In the genomic region with DNA sequence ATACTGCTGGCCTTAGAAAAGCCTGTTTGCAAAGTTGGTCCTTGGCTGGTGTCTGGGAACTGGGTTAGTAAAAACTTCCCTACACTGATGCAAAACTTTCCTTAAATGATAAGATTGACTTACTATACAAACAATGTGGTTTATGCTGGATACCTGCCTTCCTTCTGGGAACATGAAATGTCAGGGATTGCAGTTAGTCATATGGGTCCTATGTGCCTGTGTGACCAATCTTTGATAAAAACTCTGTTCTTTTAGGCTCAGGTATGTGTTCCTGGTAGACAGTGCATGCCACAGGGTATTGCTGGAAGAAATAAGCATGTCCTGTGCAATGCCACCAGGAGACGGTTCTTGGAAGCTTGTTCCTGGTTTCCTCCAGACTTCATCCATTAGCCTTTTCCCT, we compare ENCODE assay signal across 24 cellular contexts.
DNase-seq lines count a peak whose midpoint lies in the region; FAIRE-seq and TF ChIP-seq lines count a peak whose summit lies in the region.
"Had no signal": no experiment of that assay in that cellular context is flagged by ENCODE, and none has a peak within 500 bp of the region (broad histone marks: within the 10 kb centered on the region; RNA-seq: fewer than 3 reads in every experiment).

No MANE protein-coding gene starts in this region.

- no peak overlapping the region for H3K4me2 ChIP-seq in fibroblast of lung (ENCODE audit: extremely low read depth, insufficient read depth, low read length)

- no peaks in the 10 kb centered on the region for H4K20me1 ChIP-seq in fibroblast of lung (ENCODE audit: control insufficient read depth, extremely low read depth, insufficient read depth, low read length)
- H4K20me1 ChIP-seq: BLaER1 treated with 17β-estradiol and CSF1 and Interleukin-3, amounts not matched to agents 10 nM and 100 nM had no signal

- H3K4me1 ChIP-seq in fibroblast of lung (ENCODE audit: control insufficient read depth, extremely low read depth, insufficient read depth, low read length), result peaks cover 9% of the 10 kb centered on the region

- no peaks in the 10 kb centered on the region for H3K36me3 ChIP-seq in fibroblast of lung (ENCODE audit: control insufficient read depth, insufficient read depth, low read length)
- H3K36me3 ChIP-seq: BLaER1 treated with 17β-estradiol and CSF1 and Interleukin-3, amounts not matched to agents 10 nM and 100 nM; ovary had no signal

- no peak overlapping the region for H3K9ac ChIP-seq in fibroblast of lung (ENCODE audit: insufficient read depth, low read length)
- H3K9ac ChIP-seq: BLaER1 treated with 17β-estradiol and CSF1 and Interleukin-3, amounts not matched to agents 10 nM and 100 nM had no signal

- H3K27me3 ChIP-seq in fibroblast of lung (ENCODE audit: control insufficient read depth, insufficient read depth, low read length), result no peaks in the 10 kb centered on the region
- H3K27me3 ChIP-seq: BLaER1 treated with 17β-estradiol and CSF1 and Interleukin-3, amounts not matched to agents 10 nM and 100 nM; ovary had no signal

- no peak overlapping the region for H2AFZ ChIP-seq in fibroblast of lung (ENCODE audit: low read length)

- TF ChIP-seq CTCF in fibroblast of lung (conservative IDR thresholded peaks at IDR 0.05 in 1 of 2, IDR thresholded peaks at IDR 0.05 in 1 of 2; ENCODE audit: low read depth in 1 of 2, low read length in 2 of 2), result no peak

- peak; percentile 16 for DNase-seq in EL
- peak; percentile 38 for DNase-seq in RCC 7860 (ENCODE audit: low spot score)
- peak; percentile 43 to 84 for DNase-seq in fibroblast of lung (ENCODE audit: low read depth in 2 of 2)
- DNase-seq in non-pigmented ciliary epithelial cell (ENCODE audit: low read depth), result peak; percentile 31
- no peak for DNase-seq in activated CD4-positive, alpha-beta T cell treated with anti-CD3 and anti-CD28 coated beads, Interleukin-2, amount 50 U/mL, for 4 hours
- no peak for DNase-seq in COLO668 (lab: John Stamatoyannopoulos, UW; ENCODE audit: unreplicated experiment)
- DNase-seq in NCI-H1092 (lab: John Stamatoyannopoulos, UW), result no peak
- no peak for DNase-seq in occipital lobe (lab: John Stamatoyannopoulos, UW)
- DNase-seq: activated CD8-positive, alpha-beta T cell treated with anti-CD3 and anti-CD28 coated beads, Interleukin-2, amount 10 ng/mL, durations not matched to agents 7 days and 5 days; activated naive CD4-positive, alpha-beta T cell; activated T-cell treated with anti-CD3 and anti-CD28 coated beads, Interleukin-2, amount 50 U/mL, for 24 hours; amygdala; Calu3; cerebellar nuclear complex; GOT3; left colon; mesendoderm; naive B cell; NCI-H146; NCI-H2171 treated with DMSO at 0.1 percent for 48 hours; ovary; right cardiac atrium; T-helper 9 cell had no signal

- H3K9me3 ChIP-seq in fibroblast of lung (ENCODE audit: control insufficient read depth, insufficient read depth, low read depth, low read length), result no peaks in the 10 kb centered on the region
- H3K9me3 ChIP-seq: BLaER1 treated with 17β-estradiol and CSF1 and Interleukin-3, amounts not matched to agents 10 nM and 100 nM; ovary had no signal

- no peak overlapping the region for H3K27ac ChIP-seq in fibroblast of lung (ENCODE audit: insufficient read depth, low read length)
- H3K27ac ChIP-seq: BLaER1 treated with 17β-estradiol and CSF1 and Interleukin-3, amounts not matched to agents 10 nM and 100 nM; ovary had no signal

- peak; percentile 33 for FAIRE-seq in RCC 7860 (lab: Jason Lieb, UNC)

- no peak overlapping the region for H3K4me3 ChIP-seq in fibroblast of lung (replicated peaks in 1 of 4; ENCODE audit: control extremely low read depth in 1 of 4, insufficient read depth in 1 of 4, low read depth in 3 of 4, low read length in 4 of 4)
- H3K4me3 ChIP-seq: BLaER1 treated with 17β-estradiol and CSF1 and Interleukin-3, amounts not matched to agents 10 nM and 100 nM; ovary had no signal

- H3K79me2 ChIP-seq in fibroblast of lung (ENCODE audit: control insufficient read depth, insufficient read depth, low read length), result no peaks in the 10 kb centered on the region

Comparison
In these comparisons a context has a peak if more than half of its experiments do, and no peak if none do; other contexts are left out.
1. DNase-seq: peak in EL (single experiment), RCC 7860 (single experiment), fibroblast of lung (2 of 2) and non-pigmented ciliary epithelial cell (single experiment); none in activated CD4-positive, alpha-beta T cell treated with anti-CD3 and anti-CD28 coated beads, Interleukin-2, amount 50 U/mL, for 4 hours (0 of 2), COLO668 (single experiment), NCI-H1092 (single experiment) and occipital lobe (single experiment).